Comparison of ENCODE assay signal across 1 cellular context in the genomic region with DNA sequence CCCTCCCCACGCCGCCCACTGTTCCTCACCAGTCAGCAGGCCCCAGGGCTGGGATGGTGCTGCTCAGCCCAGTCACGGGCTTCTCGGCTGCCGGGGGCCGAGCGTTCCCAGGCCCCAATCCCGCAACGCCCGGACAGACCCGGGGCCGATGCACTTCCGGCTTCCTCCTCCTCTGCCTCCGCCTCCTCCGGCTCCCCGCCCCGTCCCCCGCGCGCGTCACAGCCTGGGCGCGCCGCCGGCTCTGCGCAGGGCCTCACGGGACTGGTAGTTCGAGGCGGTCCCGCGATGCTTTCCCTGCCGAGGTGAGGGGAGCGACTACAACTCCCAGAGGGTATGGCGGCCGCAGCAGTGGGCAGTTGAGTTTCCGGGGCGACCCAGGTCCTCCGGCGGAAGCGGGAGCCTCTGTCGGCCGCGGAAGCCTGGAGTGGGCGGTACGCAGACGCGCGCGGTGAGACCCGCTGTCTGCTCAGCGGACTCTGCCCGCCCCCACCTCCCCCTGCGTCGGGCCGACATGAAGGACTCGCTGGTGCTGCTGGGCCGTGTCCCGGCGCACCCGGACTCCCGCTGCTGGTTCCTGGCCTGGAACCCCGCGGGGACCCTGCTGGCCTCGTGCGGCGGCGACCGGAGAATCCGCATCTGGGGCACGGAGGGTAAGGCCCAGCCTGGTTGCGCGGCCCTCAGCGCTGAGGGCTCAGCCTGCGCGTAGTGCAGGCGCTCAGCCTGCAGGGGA.
TF ChIP-seq lines count a peak whose summit lies in the region.

Gene CIAO1 (plus strand): TSS at position 386 of the 730 bp plus-strand sequence. CDS start 126 bp downstream, at position 512.
Gene TMEM127 (minus strand): TSS at position 158 of the 730 bp plus-strand sequence. CDS start 616 bp downstream, outside the sequence.

TF ChIP-seq in WTC11, 78 proteins besides CTCF, POLR2A, EP300 and RAD21 (continued from another document):
- TF ChIP-seq PREB (CRISPR knock-in tag; IDR thresholded peaks at IDR 0.05; ENCODE audit: borderline replicate concordance) (0 out of 2 replicates have a peak, but pooled peaks have one; percentile 68), KAT7 (CRISPR knock-in tag; IDR thresholded peaks at IDR 0.05; ENCODE audit: borderline replicate concordance) (0 out of 2 replicates have a peak, but pooled peaks have one; percentile 16), ZNF232 (CRISPR knock-in tag; IDR thresholded peaks at IDR 0.05) (0 out of 2 replicates have a peak, but pooled peaks have one; percentile 49), ESRRA (CRISPR knock-in tag; IDR thresholded peaks at IDR 0.05; ENCODE audit: borderline replicate concordance) (no peak), SMAD4 (CRISPR knock-in tag; IDR thresholded peaks at IDR 0.05) (peak; percentile 65; the same call in 1 of the 2 replicates), MYBL2 (CRISPR knock-in tag; IDR thresholded peaks at IDR 0.05) (0 out of 2 replicates have a peak, but pooled peaks have one; percentile 55), ATF1 (CRISPR knock-in tag; IDR thresholded peaks at IDR 0.05) (no peak), SMAD3 (CRISPR knock-in tag; IDR thresholded peaks at IDR 0.05; ENCODE audit: borderline replicate concordance) (no peak), GABPB1 (CRISPR knock-in tag; IDR thresholded peaks at IDR 0.05) (peak; percentile 80), NR2C2 (CRISPR knock-in tag; IDR thresholded peaks at IDR 0.05) (peak; percentile 88), ZNF423 (CRISPR knock-in tag; IDR thresholded peaks at IDR 0.05) (peak; percentile 45; the same call in 1 of the 2 replicates), ZNF281 (CRISPR knock-in tag; IDR thresholded peaks at IDR 0.05) (no peak), USF1 (CRISPR knock-in tag; IDR thresholded peaks at IDR 0.05) (peak; percentile 33; the same call in 1 of the 2 replicates), GTF2I (CRISPR knock-in tag; conservative IDR thresholded peaks at IDR 0.05) (no peak), ZNF219 (CRISPR knock-in tag; IDR thresholded peaks at IDR 0.05; ENCODE audit: borderline replicate concordance) (peak; percentile 90; the same call in 1 of the 2 replicates), ZNF121 (CRISPR knock-in tag; IDR thresholded peaks at IDR 0.05) (no peak), PRDM15 (CRISPR knock-in tag; IDR thresholded peaks at IDR 0.05) (peak; percentile 85), FOXK1 (CRISPR knock-in tag; IDR thresholded peaks at IDR 0.05) (peak; percentile 91), SP1 (CRISPR knock-in tag; conservative IDR thresholded peaks at IDR 0.05) (peak; percentile 98), CREM (CRISPR knock-in tag; IDR thresholded peaks at IDR 0.05) (peak; percentile 94), ARID4B (CRISPR knock-in tag; IDR thresholded peaks at IDR 0.05; ENCODE audit: borderline replicate concordance) (peak; percentile 91), CREB1 (CRISPR knock-in tag; IDR thresholded peaks at IDR 0.05) (no peak), ELF4 (CRISPR knock-in tag; IDR thresholded peaks at IDR 0.05; ENCODE audit: low read depth) (no peak)
- TF ChIP-seq, protein P1, sequence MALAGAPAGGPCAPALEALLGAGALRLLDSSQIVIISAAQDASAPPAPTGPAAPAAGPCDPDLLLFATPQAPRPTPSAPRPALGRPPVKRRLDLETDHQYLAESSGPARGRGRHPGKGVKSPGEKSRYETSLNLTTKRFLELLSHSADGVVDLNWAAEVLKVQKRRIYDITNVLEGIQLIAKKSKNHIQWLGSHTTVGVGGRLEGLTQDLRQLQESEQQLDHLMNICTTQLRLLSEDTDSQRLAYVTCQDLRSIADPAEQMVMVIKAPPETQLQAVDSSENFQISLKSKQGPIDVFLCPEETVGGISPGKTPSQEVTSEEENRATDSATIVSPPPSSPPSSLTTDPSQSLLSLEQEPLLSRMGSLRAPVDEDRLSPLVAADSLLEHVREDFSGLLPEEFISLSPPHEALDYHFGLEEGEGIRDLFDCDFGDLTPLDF (CRISPR knock-in tag; IDR thresholded peaks at IDR 0.05), result peak; percentile 25; the same call in 1 of the 2 replicates
- TF ChIP-seq, protein P2, sequence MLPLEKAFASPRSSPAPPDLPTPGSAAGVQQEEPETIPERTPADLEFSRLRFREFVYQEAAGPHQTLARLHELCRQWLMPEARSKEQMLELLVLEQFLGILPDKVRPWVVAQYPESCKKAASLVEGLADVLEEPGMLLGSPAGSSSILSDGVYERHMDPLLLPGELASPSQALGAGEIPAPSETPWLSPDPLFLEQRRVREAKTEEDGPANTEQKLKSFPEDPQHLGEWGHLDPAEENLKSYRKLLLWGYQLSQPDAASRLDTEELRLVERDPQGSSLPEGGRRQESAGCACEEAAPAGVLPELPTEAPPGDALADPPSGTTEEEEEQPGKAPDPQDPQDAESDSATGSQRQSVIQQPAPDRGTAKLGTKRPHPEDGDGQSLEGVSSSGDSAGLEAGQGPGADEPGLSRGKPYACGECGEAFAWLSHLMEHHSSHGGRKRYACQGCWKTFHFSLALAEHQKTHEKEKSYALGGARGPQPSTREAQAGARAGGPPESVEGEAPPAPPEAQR (CRISPR knock-in tag; IDR thresholded peaks at IDR 0.05), result no peak
